ENCODE assay signal across 8 cellular contexts in the genomic region with DNA sequence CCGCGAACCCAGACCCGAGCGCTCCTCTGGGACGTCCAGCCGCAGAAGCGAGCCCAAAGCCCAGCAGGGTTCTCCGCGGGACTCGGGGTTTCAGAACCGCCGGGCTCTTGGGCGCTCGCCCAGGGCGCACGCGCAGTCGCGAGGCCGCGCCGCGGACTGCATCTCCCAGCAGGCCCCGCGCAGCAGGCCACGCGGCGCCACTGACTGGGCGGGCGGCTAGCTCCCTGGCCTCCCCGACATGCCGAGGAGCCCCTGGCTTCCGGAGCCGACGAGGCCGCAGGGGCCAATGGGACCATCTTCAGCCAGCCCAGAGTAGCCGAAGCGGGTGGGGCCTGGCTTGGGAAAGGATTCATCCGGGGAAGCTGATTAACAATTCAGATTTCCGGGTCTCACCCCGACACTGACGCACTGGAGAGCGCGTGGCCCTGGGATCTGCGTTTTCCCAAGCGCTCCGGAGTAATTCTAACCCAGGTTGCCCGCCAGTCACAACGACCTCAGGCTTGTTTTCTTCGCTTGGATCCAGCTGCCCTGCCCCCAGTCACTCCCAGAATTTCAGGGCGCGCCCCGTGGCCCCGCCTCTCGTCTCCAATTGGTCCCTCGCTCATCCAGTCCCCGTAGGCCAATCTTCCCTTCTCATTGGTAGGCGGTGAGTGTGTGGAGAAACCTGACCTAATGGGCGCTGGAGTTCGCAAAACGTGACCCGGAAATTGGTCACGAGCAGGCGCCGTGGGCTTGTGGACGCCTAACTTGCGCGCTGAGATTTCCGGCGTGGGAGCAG. TPM values are rescaled to one million over a fixed set of nuclear protein-coding genes. Genes with fewer than 3 reads are reported as not detected.
DNase-seq lines count a peak whose midpoint lies in the region; ATAC-seq, FAIRE-seq and TF ChIP-seq lines count a peak whose summit lies in the region.

A gene (plus strand): TSS at position 745 of the 778 bp plus-strand sequence. CDS start 328 bp downstream, outside the sequence.

- peak; percentile 78 for ATAC-seq in HG02870 (IDR thresholded peaks at IDR 0.05; ENCODE audit: unreplicated experiment)
- ATAC-seq in left cardiac atrium, result peak; percentile 95 to 97
- ATAC-seq in upper lobe of right lung, result peak; percentile 96

- H3K36me3 ChIP-seq in upper lobe of right lung, result peaks cover 18% of the 10 kb centered on the region

- peaks cover 14% of the 10 kb centered on the region for H3K4me1 ChIP-seq in upper lobe of right lung

- peaks cover 3% of the 10 kb centered on the region for H3K9me3 ChIP-seq in upper lobe of right lung

- H3K27ac ChIP-seq in upper lobe of right lung, result peak within 1 kb of the TSS; percentile 100

- DNase-seq in GM12892 (ENCODE audit: insufficient read length), result peak; percentile 95
- DNase-seq in NCI-H146 treated with DMSO at 0.1 percent for 48 hours (lab: John Stamatoyannopoulos, UW; ENCODE audit: unreplicated experiment), result peak; percentile 99
- peak; percentile 99 for DNase-seq in amniotic epithelial cell (ENCODE audit: low read depth)
- peak; percentile 96 for DNase-seq in left cardiac atrium
- DNase-seq in posterior vena cava (ENCODE audit: low spot score), result peak; percentile 98
- peak; percentile 98 for DNase-seq in upper lobe of right lung

- FAIRE-seq in GM12892 (lab: Jason Lieb, UNC), result peak; percentile 94

- H3K4me3 ChIP-seq in upper lobe of right lung, result peak within 1 kb of the TSS; percentile 86

- intact Hi-C loops in T-helper 1 cell treated with Interleukin-12 subunit alpha and Interleukin-12 subunit beta and Interleukin-4 antibody, amounts not matched to agents 30 ng/mL and 1 ng/mL, for 36 hours (cut with micrococcal nuclease), result loop anchor here (1.0 to 5.0 kb wide), 12 partner anchors 19 to 328 kb away; a partner anchor contains a TSS
- intact Hi-C loops in left cardiac atrium (cut with DNase I) (no loop called here), posterior vena cava (cut with DNase I) (no loop called here), upper lobe of right lung (cut with DNase I) (no loop called here)

- TF ChIP-seq CTCF in upper lobe of right lung (IDR thresholded peaks at IDR 0.05), result no peak

- TF ChIP-seq POLR2A in GM12892 (IDR thresholded peaks at IDR 0.05; ENCODE audit: low read depth, low read length), result peak; percentile 72

- no peaks in the 10 kb centered on the region for H3K27me3 ChIP-seq in upper lobe of right lung

RNA-seq across cellular contexts. Expression of the gene that starts here (rescaled TPM):
- 22.4 TPM for polyA plus RNA-seq in GM12892 (2012; ENCODE audit: missing spikeins)
- total RNA-seq in T-helper 1 cell treated with Interleukin-12 subunit alpha and Interleukin-12 subunit beta and Interleukin-4 antibody, amounts not matched to agents 30 ng/mL and 1 ng/mL, for 36 hours, result 23.1 and 25.0 TPM in 2 replicates
- total RNA-seq in left cardiac atrium (10 to 100 TPM in 1 of 2 donors, 1 to 10 TPM in 1; 9.0 to 19.2 TPM), posterior vena cava (10 to 100 TPM; 19.8 to 21.2 TPM), upper lobe of right lung (27.6 TPM)

Comparison
In these comparisons a context has a peak if more than half of its experiments do, and no peak if none do; other contexts are left out.
1. Peak in every context shown above with its lines: DNase-seq, ATAC-seq, H3K4me3 ChIP-seq and H3K27ac ChIP-seq.